ENCODE assay signal across 1 cellular context in genomic region chr10:17736223-17736622, GRCh38.
TF ChIP-seq lines count a peak whose summit lies in the region.

No MANE protein-coding gene starts in this region.

TF ChIP-seq in GM12878, 131 proteins besides CTCF, POLR2A, EP300 and RAD21:
- TF ChIP-seq ZNF592 (IDR thresholded peaks at IDR 0.05), result no peak
- TF ChIP-seq ESRRA (IDR thresholded peaks at IDR 0.05; ENCODE audit: low read length), result no peak
- TF ChIP-seq IRF5 (IDR thresholded peaks at IDR 0.05; ENCODE audit: borderline replicate concordance), result no peak
- no peak for TF ChIP-seq SRF (IDR thresholded peaks at IDR 0.05; ENCODE audit: low read depth in 2 of 2, low read length in 2 of 2)
- no peak for TF ChIP-seq PKNOX1 (IDR thresholded peaks at IDR 0.05)
- TF ChIP-seq ATF3 (IDR thresholded peaks at IDR 0.05; ENCODE audit: borderline replicate concordance, extremely low read depth, low read depth, low read length), result no peak
- no peak for TF ChIP-seq CEBPZ (IDR thresholded peaks at IDR 0.05; ENCODE audit: low read depth, low read length)
